In genomic region chr4:121951570-121952110, GRCh38 we compare ENCODE assay signal across 8 cellular contexts. TPM values are rescaled to one million over a fixed set of nuclear protein-coding genes. Genes with fewer than 3 reads are reported as not detected.
DNase-seq lines count a peak whose midpoint lies in the region; ATAC-seq and TF ChIP-seq lines count a peak whose summit lies in the region.

Gene TRPC3, minus strand, starts transcription at chr4:121952060. Its CDS starts 380 bp downstream, at chr4:121951680.

- H3K36me3 ChIP-seq in body of pancreas (replicated peaks in 1 of 2; ENCODE audit: insufficient read depth in 1 of 2, low read depth in 2 of 2) = no peaks in the 10 kb centered on the region
- H3K36me3 ChIP-seq in iPS-20b (ENCODE audit: insufficient read depth, low read depth, low read length) = no peaks in the 10 kb centered on the region
- H3K36me3 ChIP-seq in smooth muscle cell (ENCODE audit: low read depth) = no peaks in the 10 kb centered on the region

- intact Hi-C loops in body of pancreas (cut with DNase I) = no loop called here

- no peak for TF ChIP-seq POLR2A in GM18505 (IDR thresholded peaks at IDR 0.05; ENCODE audit: borderline replicate concordance, extremely low read depth, insufficient read depth, insufficient read length)
- TF ChIP-seq POLR2A in body of pancreas (IDR thresholded peaks at IDR 0.05) = no peak

- peak within 1 kb of the TSS; percentile 91 for H2AFZ ChIP-seq in smooth muscle cell (ENCODE audit: low read depth)

- H3K79me2 ChIP-seq in smooth muscle cell (ENCODE audit: low read depth) = no peaks in the 10 kb centered on the region

- H3K27ac ChIP-seq in body of pancreas (no peak within 1 kb of the TSS), iPS-20b (ENCODE audit: low read length) (no peak within 1 kb of the TSS), smooth muscle cell (ENCODE audit: low read depth) (no peak within 1 kb of the TSS)

- ATAC-seq in GM18505 (IDR thresholded peaks at IDR 0.05; ENCODE audit: unreplicated experiment) = peak; percentile 39
- ATAC-seq in HG02840 (IDR thresholded peaks at IDR 0.05; ENCODE audit: low FRiP score, unreplicated experiment) = peak; percentile 31
- ATAC-seq in SK-N-SH treated with all-trans-retinoic acid at 6 μM for 48 hours = peak; percentile 31
- peak; percentile 24 for ATAC-seq in body of pancreas

- H3K27me3 ChIP-seq in body of pancreas (peaks cover 0 to 11% of the 10 kb centered on the region in 2 donors), iPS-20b (ENCODE audit: insufficient read depth, low read length) (peaks cover 89% of the 10 kb centered on the region), smooth muscle cell (ENCODE audit: low read depth) (peaks cover 86% of the 10 kb centered on the region)

- peak within 1 kb of the TSS; percentile 99 for H3K4me2 ChIP-seq in smooth muscle cell

- DNase-seq in body of pancreas = peak in 1 of 4 donors; percentile 15
- peak; percentile 14 for DNase-seq in smooth muscle cell (lab: John Stamatoyannopoulos, UW; ENCODE audit: unreplicated experiment)
- no peak for DNase-seq in globus pallidus (ENCODE audit: low spot score)
- DNase-seq in hippocampal formation (lab: John Stamatoyannopoulos, UW) = no peak

- TF ChIP-seq CTCF in body of pancreas (IDR thresholded peaks at IDR 0.05) = no peak
- no peak for TF ChIP-seq CTCF in smooth muscle cell (IDR thresholded peaks at IDR 0.05; ENCODE audit: borderline replicate concordance, insufficient read depth, poor library complexity, severe bottlenecking)

- H3K9ac ChIP-seq in iPS-20b (ENCODE audit: low read depth, low read length) = peak within 1 kb of the TSS; percentile 29; the same call in 1 of the 2 replicates
- H3K9ac ChIP-seq in smooth muscle cell (ENCODE audit: low read depth) = no peak within 1 kb of the TSS

- no peaks in the 10 kb centered on the region for H3K9me3 ChIP-seq in body of pancreas
- H3K9me3 ChIP-seq in iPS-20b (ENCODE audit: insufficient read depth, low read depth, low read length) = no peaks in the 10 kb centered on the region
- no peaks in the 10 kb centered on the region for H3K9me3 ChIP-seq in smooth muscle cell (replicated peaks; ENCODE audit: low read depth)

- peak within 1 kb of the TSS in 1 of 2 donors; percentile 27 for H3K4me3 ChIP-seq in body of pancreas
- peak within 1 kb of the TSS; percentile 70 for H3K4me3 ChIP-seq in iPS-20b (ENCODE audit: low read length)
- H3K4me3 ChIP-seq in smooth muscle cell = peak within 1 kb of the TSS; percentile 72

- H3F3A ChIP-seq in smooth muscle cell (ENCODE audit: low read depth) = no peaks in the 10 kb centered on the region

- peaks cover 20% of the 10 kb centered on the region for H3K4me1 ChIP-seq in body of pancreas
- H3K4me1 ChIP-seq in iPS-20b (ENCODE audit: insufficient read depth, low read length) = no peaks in the 10 kb centered on the region; the same call in 1 of the 2 replicates
- H3K4me1 ChIP-seq in smooth muscle cell (ENCODE audit: low read depth) = peaks cover 11% of the 10 kb centered on the region

- WGBS in body of pancreas, 2 donors = 1 to 2% methylated on average over 10 to 60 of the region's 62 CpGs
- WGBS in smooth muscle cell (ENCODE audit: low lambda C conversion rate) = 2% methylated on average over 33 of the region's 62 CpGs

- no peaks in the 10 kb centered on the region for H4K20me1 ChIP-seq in smooth muscle cell (ENCODE audit: low read depth)

TF ChIP-seq in SK-N-SH treated with all-trans-retinoic acid at 6 μM for 48 hours, 23 proteins besides CTCF, POLR2A, EP300 and RAD21 (continues in another document):
- TF ChIP-seq ZNF565 (CRISPR knock-in tag; conservative IDR thresholded peaks at IDR 0.05; ENCODE audit: low read depth) (no peak), SNAI2 (CRISPR knock-in tag; IDR thresholded peaks at IDR 0.05) (no peak), ZC3H10 (CRISPR knock-in tag; IDR thresholded peaks at IDR 0.05) (no peak), OSR1 (CRISPR knock-in tag; IDR thresholded peaks at IDR 0.05) (no peak), ESRRG (CRISPR knock-in tag; IDR thresholded peaks at IDR 0.05) (no peak), TSHZ2 (CRISPR knock-in tag; IDR thresholded peaks at IDR 0.05) (no peak), BACH2 (CRISPR knock-in tag; IDR thresholded peaks at IDR 0.05; ENCODE audit: borderline replicate concordance) (no peak), POU6F1 (CRISPR knock-in tag; IDR thresholded peaks at IDR 0.05; ENCODE audit: borderline replicate concordance, low read depth) (no peak), ZNF8 (CRISPR knock-in tag; IDR thresholded peaks at IDR 0.05) (no peak), GLIS3 (CRISPR knock-in tag; IDR thresholded peaks at IDR 0.05) (no peak), CSRNP3 (CRISPR knock-in tag; IDR thresholded peaks at IDR 0.05) (no peak), ARNTL (CRISPR knock-in tag; IDR thresholded peaks at IDR 0.05; ENCODE audit: borderline replicate concordance, low read depth) (no peak), TCF4 (CRISPR knock-in tag; IDR thresholded peaks at IDR 0.05; ENCODE audit: borderline replicate concordance) (no peak), PATZ1 (CRISPR knock-in tag; IDR thresholded peaks at IDR 0.05; ENCODE audit: borderline replicate concordance) (no peak), TOX (CRISPR knock-in tag; IDR thresholded peaks at IDR 0.05; ENCODE audit: borderline replicate concordance) (no peak), ISL1 (CRISPR knock-in tag; IDR thresholded peaks at IDR 0.05) (no peak)

RNA-seq across cellular contexts. Expression of gene TRPC3, which starts in this region (rescaled TPM):
- total RNA-seq in body of pancreas = under 1 TPM in 1 of 2 donors, not detected in 1; 0.26 TPM
- total RNA-seq in smooth muscle cell = 0.36 and 1.3 TPM in 2 replicates
- polyA plus RNA-seq in smooth muscle cell = 0.17 TPM in 1 of 2 replicates, not detected in the other

Comparison
In these comparisons a context has a peak if more than half of its experiments do, and no peak if none do; other contexts are left out.
1. Peak in ATAC-seq in body of pancreas; RNA of the gene not detected or under 1 TPM.